Comparison of ENCODE assay signal across 1 cellular context in genomic region chr19:42313096-42313839, GRCh38.
A peak's percentile ranks its signal among the peaks of the same experiment; 100 is the strongest.
TF ChIP-seq lines count a peak whose summit lies in the region.

TSS of gene TMEM145 (plus strand) at chr19:42313309. CDS start at chr19:42313377, 68 bp downstream.

TF ChIP-seq in HEK293, 187 proteins besides CTCF, POLR2A, EP300 and RAD21 (continued from another document and continues in another):
- no peak for TF ChIP-seq ZNF169 (tag by site-specific recombination; IDR thresholded peaks at IDR 0.05)
- 0 out of 2 replicates have a peak, but pooled peaks have one; percentile 5 for TF ChIP-seq SP3 (tag by site-specific recombination; IDR thresholded peaks at IDR 0.05)
- TF ChIP-seq REST (tag by site-specific recombination; IDR thresholded peaks at IDR 0.05) = peak; percentile 99
- 0 out of 2 replicates have a peak, but pooled peaks have one; percentile 10 for TF ChIP-seq ZNF843 (tag by site-specific recombination; IDR thresholded peaks at IDR 0.05)
- TF ChIP-seq ZNF561 (tag by site-specific recombination; IDR thresholded peaks at IDR 0.05; ENCODE audit: borderline replicate concordance) = peak; percentile 91; the same call in 1 of the 2 replicates
- TF ChIP-seq ZSCAN30 (tag by site-specific recombination; IDR thresholded peaks at IDR 0.05) = peak; percentile 89; the same call in 1 of the 2 replicates
- TF ChIP-seq GLIS1 (tag by site-specific recombination; IDR thresholded peaks at IDR 0.05) = peak; percentile 94
- TF ChIP-seq TSHZ1 (tag by site-specific recombination; IDR thresholded peaks at IDR 0.05; ENCODE audit: borderline replicate concordance) = no peak
- peak; percentile 71 for TF ChIP-seq ZBTB20 (tag by site-specific recombination; IDR thresholded peaks at IDR 0.05)
- peak; percentile 42; the same call in 1 of the 2 replicates for TF ChIP-seq ZNF777 (tag by site-specific recombination; IDR thresholded peaks at IDR 0.05; ENCODE audit: borderline replicate concordance)
- peak; percentile 45 for TF ChIP-seq ZBTB8A (tag by site-specific recombination; IDR thresholded peaks at IDR 0.05)
- TF ChIP-seq ZNF335 (tag by site-specific recombination; conservative IDR thresholded peaks at IDR 0.05) = peak; percentile 67
- TF ChIP-seq ZNF785 (tag by site-specific recombination; IDR thresholded peaks at IDR 0.05) = peak; percentile 44; the same call in 1 of the 2 replicates
- peak; percentile 97 for TF ChIP-seq ZNF341 (tag by site-specific recombination; IDR thresholded peaks at IDR 0.05; ENCODE audit: low read depth)
- TF ChIP-seq ZNF513 (tag by site-specific recombination; IDR thresholded peaks at IDR 0.05) = no peak
- no peak for TF ChIP-seq GLI2 (tag by site-specific recombination; IDR thresholded peaks at IDR 0.05; ENCODE audit: borderline replicate concordance, low read depth)
- no peak for TF ChIP-seq ZNF311 (tag by site-specific recombination; IDR thresholded peaks at IDR 0.05; ENCODE audit: borderline replicate concordance)
- no peak for TF ChIP-seq ZNF280C (tag by site-specific recombination; IDR thresholded peaks at IDR 0.05)
- TF ChIP-seq PRDM10 (tag by site-specific recombination; IDR thresholded peaks at IDR 0.05) = peak; percentile 56
- no peak for TF ChIP-seq PRDM1 (tag by site-specific recombination; IDR thresholded peaks at IDR 0.05)
- no peak for TF ChIP-seq KLF7 (tag by site-specific recombination; IDR thresholded peaks at IDR 0.05; ENCODE audit: borderline replicate concordance)
- TF ChIP-seq ZXDB (tag by site-specific recombination; IDR thresholded peaks at IDR 0.05) = peak; percentile 85
- peak; percentile 58; the same call in 1 of the 2 replicates for TF ChIP-seq IKZF3 (tag by site-specific recombination; IDR thresholded peaks at IDR 0.05)
- no peak for TF ChIP-seq ZNF558 (tag by site-specific recombination; IDR thresholded peaks at IDR 0.05)
- TF ChIP-seq KLF17 (tag by site-specific recombination; IDR thresholded peaks at IDR 0.05) = peak; percentile 43
- TF ChIP-seq PATZ1 (tag by site-specific recombination; IDR thresholded peaks at IDR 0.05) = peak; percentile 94
- peak; percentile 28; the same call in 1 of the 2 replicates for TF ChIP-seq SP2 (tag by site-specific recombination; IDR thresholded peaks at IDR 0.05)
- no peak for TF ChIP-seq ZNF394 (tag by site-specific recombination; IDR thresholded peaks at IDR 0.05; ENCODE audit: borderline replicate concordance)
- peak; percentile 17; the same call in 1 of the 2 replicates for TF ChIP-seq EGR2 (tag by site-specific recombination; IDR thresholded peaks at IDR 0.05; ENCODE audit: low read depth)
- TF ChIP-seq AEBP2 (tag by site-specific recombination; IDR thresholded peaks at IDR 0.05; ENCODE audit: borderline replicate concordance) = no peak
- TF ChIP-seq ZNF157 (tag by site-specific recombination; IDR thresholded peaks at IDR 0.05) = no peak
- peak; percentile 50; the same call in 1 of the 2 replicates for TF ChIP-seq ZNF324 (tag by site-specific recombination; IDR thresholded peaks at IDR 0.05)
- TF ChIP-seq GLIS2 (tag by site-specific recombination; IDR thresholded peaks at IDR 0.05) = peak; percentile 96
- TF ChIP-seq KLF8 (tag by site-specific recombination; IDR thresholded peaks at IDR 0.05) = peak; percentile 70; the same call in 1 of the 2 replicates
- TF ChIP-seq ZFP37 (tag by site-specific recombination; IDR thresholded peaks at IDR 0.05) = 0 out of 2 replicates have a peak, but pooled peaks have one; percentile 20
- no peak for TF ChIP-seq ZNF146 (tag by site-specific recombination; IDR thresholded peaks at IDR 0.05)
